In genomic region chr10:106660550-106660949, GRCh38 we compare ENCODE assay signal across 25 cellular contexts.
"Had no signal": no experiment of that assay in that cellular context is flagged by ENCODE, and none has a peak within 500 bp of the region (broad histone marks: within the 10 kb centered on the region; RNA-seq: fewer than 3 reads in every experiment).

No MANE protein-coding gene starts in this region.

- H2AFZ ChIP-seq: hepatocyte had no signal

- H3K27me3 Mint-ChIP-seq: naive B cell had no signal

- H3K4me3 ChIP-seq: coronary artery, esophagus muscularis mucosa, gastroesophageal sphincter, hepatocyte, left lung, lower lobe of right lung, mucosa of descending colon had no signal

- H3K9me3 ChIP-seq: mucosa of descending colon had no signal

- H3K36me3 ChIP-seq: esophagus muscularis mucosa, gastroesophageal sphincter, heart left ventricle, left lung, lower lobe of right lung had no signal

- H3K4me2 ChIP-seq: hepatocyte had no signal

- H3K27ac ChIP-seq: coronary artery, esophagus muscularis mucosa, foreskin keratinocyte, gastroesophageal sphincter, hepatocyte, left lung, lower lobe of right lung had no signal

- FAIRE-seq: endothelial cell of umbilical vein, frontal cortex, kidney had no signal

- H3K36me3 Mint-ChIP-seq: immature natural killer cell, mesothelial cell of epicardium, naive B cell had no signal

- H3K27ac Mint-ChIP-seq: immature natural killer cell, mesothelial cell of epicardium, naive B cell had no signal

- H3K4me1 Mint-ChIP-seq: immature natural killer cell, mesothelial cell of epicardium, naive B cell had no signal

- H3K4me3 Mint-ChIP-seq: immature natural killer cell, mesothelial cell of epicardium, naive B cell had no signal

- DNase-seq: dermis blood vessel endothelial cell; dorsolateral prefrontal cortex; effector CD4-positive, alpha-beta T cell; effector memory CD4-positive, alpha-beta T cell; foreskin keratinocyte; heart left ventricle; hypothalamus; immature natural killer cell; islet precursor cell; kidney; kidney glomerular epithelial cell; left colon; left lung; left ventricle myocardium superior; lower lobe of right lung; mesenchymal stem cell; mucosa of descending colon; naive B cell had no signal

- H3K79me2 ChIP-seq: hepatocyte had no signal

- H3K27me3 ChIP-seq: dorsolateral prefrontal cortex, esophagus muscularis mucosa, foreskin keratinocyte, gastroesophageal sphincter, heart left ventricle, hepatocyte, left lung had no signal

- ATAC-seq: foreskin keratinocyte, gastroesophageal sphincter, left colon, left lung, lower lobe of right lung, mucosa of descending colon had no signal

- H3K4me1 ChIP-seq: esophagus muscularis mucosa, foreskin keratinocyte, gastroesophageal sphincter, heart left ventricle, left lung, lower lobe of right lung had no signal
